8 cellular contexts compared by ENCODE assay signal in genomic region chr5:142769793-142770649, GRCh38. TPM values are rescaled to one million over a fixed set of nuclear protein-coding genes. Genes with fewer than 3 reads are reported as not detected.
A peak's percentile ranks its signal among the peaks of the same experiment; 100 is the strongest.
DNase-seq lines count a peak whose midpoint lies in the region; ATAC-seq and TF ChIP-seq lines count a peak whose summit lies in the region.

TSS of gene ARHGAP26 (plus strand) at chr5:142770377. CDS start at chr5:142770762, 385 bp downstream.

- DNase-seq in NCI-H1694 treated with DMSO at 0.1 percent for 48 hours (lab: John Stamatoyannopoulos, UW) = peak; percentile 75
- DNase-seq in T-helper 17 cell = peak; percentile 79 to 86 (median 84)
- peak; percentile 52 to 98 (median 96) for DNase-seq in anterior cingulate cortex (lab: John Stamatoyannopoulos, UW)
- DNase-seq in right atrium auricular region (ENCODE audit: low spot score) = peak; percentile 99
- peak; percentile 90 for DNase-seq in pulmonary artery endothelial cell (ENCODE audit: low read depth, low spot score)
- peak; percentile 96 to 98 for DNase-seq in uterus

- peak within 1 kb of the TSS; percentile 99 for H3K4me3 Mint-ChIP-seq in T-helper 17 cell

- TF ChIP-seq CTCF in right atrium auricular region (IDR thresholded peaks at IDR 0.05) (peak in 1 of 2 donors; percentile 32), uterus (IDR thresholded peaks at IDR 0.05) (peak; percentile 16 to 40 (median 23))

- H3K4me3 ChIP-seq in right atrium auricular region = peak within 1 kb of the TSS; percentile 89
- peak within 1 kb of the TSS; percentile 62 to 67 for H3K4me3 ChIP-seq in uterus

- H3K4me1 Mint-ChIP-seq in T-helper 17 cell = peaks cover 20% of the 10 kb centered on the region

- peak; percentile 100 for TF ChIP-seq POLR2A in uterus (IDR thresholded peaks at IDR 0.05)

- H3K27ac ChIP-seq in right atrium auricular region (peak within 1 kb of the TSS; percentile 88 to 93), uterus (peak within 1 kb of the TSS; percentile 75 to 96)

- H3K27me3 ChIP-seq in right atrium auricular region (no peaks in the 10 kb centered on the region), uterus (no peaks in the 10 kb centered on the region)

- H3K4me1 ChIP-seq in right atrium auricular region (peaks cover 0 to 32% of the 10 kb centered on the region in 2 donors), uterus (no peaks in the 10 kb centered on the region)

- no peaks in the 10 kb centered on the region for H3K9me3 ChIP-seq in T-helper 17 cell (ENCODE audit: control insufficient read depth, low read length, poor library complexity, severe bottlenecking)
- no peaks in the 10 kb centered on the region for H3K9me3 ChIP-seq in right atrium auricular region
- H3K9me3 ChIP-seq in uterus = no peaks in the 10 kb centered on the region

- H3K36me3 Mint-ChIP-seq in T-helper 17 cell (ENCODE audit: low read depth) = no peaks in the 10 kb centered on the region

- peak within 1 kb of the TSS; percentile 93 for H3K27ac Mint-ChIP-seq in T-helper 17 cell

- H3K27me3 Mint-ChIP-seq in T-helper 17 cell = no peaks in the 10 kb centered on the region

- intact Hi-C loops in uterus (cut with DNase I; ENCODE audit: low total_unique reads) = loop anchor here (10.0 kb wide), 1 partner anchor 95 kb away; no protein-coding TSS in a partner anchor

- ATAC-seq in GM18499 (IDR thresholded peaks at IDR 0.05; ENCODE audit: insufficient read depth, unreplicated experiment) (peak; percentile 96), HG02938 (IDR thresholded peaks at IDR 0.05; ENCODE audit: unreplicated experiment) (peak; percentile 96), T-helper 17 cell (peak; percentile 91)

- H3K36me3 ChIP-seq in right atrium auricular region (no peaks in the 10 kb centered on the region), uterus (no peaks in the 10 kb centered on the region)

RNA-seq across cellular contexts. Expression of gene ARHGAP26, which starts in this region (rescaled TPM):
- total RNA-seq in T-helper 17 cell = 10 to 100 TPM; 21.3 to 22.7 TPM
- total RNA-seq in right atrium auricular region = 10 to 100 TPM; 29.8 to 31.6 TPM
- total RNA-seq in pulmonary artery endothelial cell = 6.8 and 16.3 TPM in 2 replicates
- 10 to 100 TPM; 12.4 to 49.5 (median 31.8) TPM for total RNA-seq in uterus

Comparison
In these comparisons a context has a peak if more than half of its experiments do, and no peak if none do; other contexts are left out.
1. Peak in every context shown above with its lines: DNase-seq, ATAC-seq, H3K4me3 ChIP-seq and H3K27ac ChIP-seq.